In the genomic region with DNA sequence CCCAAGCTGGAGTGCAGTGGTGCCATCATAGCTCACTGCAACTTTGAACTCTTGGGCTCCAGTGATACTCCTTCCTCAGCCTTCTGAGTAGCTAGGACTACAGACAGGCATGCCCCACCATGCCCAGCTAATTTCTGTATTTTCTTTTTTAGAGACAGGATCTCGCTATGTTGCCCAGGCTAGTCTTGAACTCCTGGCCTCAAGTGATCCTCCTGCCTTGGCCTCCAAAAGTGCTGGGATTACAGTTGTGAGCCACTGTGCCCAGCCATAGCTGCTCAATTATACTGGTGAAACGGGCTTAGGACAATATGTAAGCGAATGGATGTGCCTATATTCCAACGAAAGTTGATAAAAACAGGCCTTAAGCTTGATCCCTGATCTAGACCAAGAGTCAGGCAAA, we compare ENCODE assay signal across 26 cellular contexts.
"Had no signal": no experiment of that assay in that cellular context is flagged by ENCODE, and none has a peak within 500 bp of the region (broad histone marks: within the 10 kb centered on the region; RNA-seq: fewer than 3 reads in every experiment).

No MANE protein-coding gene starts in this region.

- DNase-seq: occipital lobe; ovary; posterior cingulate gyrus; psoas muscle; right cardiac atrium; right lobe of liver; sigmoid colon; stimulated activated CD4-positive, alpha-beta T cell treated with anti-CD3 and anti-CD28 coated beads, Interleukin-15, amount 100 ng/mL, for 24 hours; stimulated activated CD4-positive, alpha-beta T cell treated with anti-CD3 and anti-CD28 coated beads, Interleukin-2, amount 100 ng/mL, for 24 hours; stimulated activated CD4-positive, alpha-beta T cell treated with anti-CD3 and anti-CD28 coated beads, Interleukin-2, amount 100 ng/mL, for 48 hours; stimulated activated CD4-positive, alpha-beta T cell treated with anti-CD3 and anti-CD28 coated beads, Interleukin-4, amount 100 ng/mL, for 24 hours; stimulated activated naive B cell treated with anti-CD40 and anti-IgM and Interleukin-4, amounts not matched to agents 10 μg/mL and 1 μg/mL and 100 μg/mL, for 72 hours; stimulated activated naive CD4-positive, alpha-beta T cell treated with Interleukin-2 at 50 U/mL for 16 hours; stomach; thyroid gland; trophoblast cell; upper lobe of left lung had no signal

- H3K9me3 ChIP-seq: ovary, psoas muscle, right lobe of liver, sigmoid colon, stomach, thoracic aorta, thyroid gland, tibial nerve, upper lobe of left lung, vagina had no signal

- H3K27me3 Mint-ChIP-seq: progenitor cell of endocrine pancreas; stimulated activated naive B cell treated with anti-CD40 and anti-IgM and Interleukin-4, amounts not matched to agents 10 μg/mL and 1 μg/mL and 100 μg/mL, for 72 hours; stimulated activated naive CD8-positive, alpha-beta T cell treated with anti-CD3 and anti-CD28 coated beads, Interleukin-15, Interleukin-2, amounts not matched to agents 100 ng/mL and 50 ng/mL, for 24 hours had no signal

- H3K9ac ChIP-seq: neural progenitor cell, parathyroid adenoma had no signal

- H3K4me1 Mint-ChIP-seq: nephron had no signal

- ATAC-seq: psoas muscle; right cardiac atrium; stimulated activated effector memory CD8-positive, alpha-beta T cell treated with anti-CD3 and anti-CD28 coated beads, Interleukin-12 subunit alpha, Interleukin-12 subunit beta, amount 100 ng/mL, for 72 hours; stimulated activated naive B cell treated with anti-CD40 and anti-IgM and Interleukin-4, amounts not matched to agents 10 μg/mL and 1 μg/mL and 100 μg/mL, for 72 hours had no signal

- H2AFZ ChIP-seq: neural progenitor cell, parathyroid adenoma had no signal

- H3K4me1 ChIP-seq: thyroid gland had no signal

- H3K4me3 Mint-ChIP-seq: nephron; neural progenitor cell; stimulated activated effector memory CD8-positive, alpha-beta T cell treated with anti-CD3 and anti-CD28 coated beads, Interleukin-12 subunit alpha, Interleukin-12 subunit beta, amount 100 ng/mL, for 72 hours; stimulated activated naive B cell treated with anti-CD40 and anti-IgM and Interleukin-4, amounts not matched to agents 10 μg/mL and 1 μg/mL and 100 μg/mL, for 72 hours; stimulated activated naive CD8-positive, alpha-beta T cell treated with anti-CD3 and anti-CD28 coated beads, Interleukin-15, Interleukin-2, amounts not matched to agents 100 ng/mL and 50 ng/mL, for 24 hours had no signal

- H3K9me3 Mint-ChIP-seq: nephron; neural progenitor cell; stimulated activated effector memory CD8-positive, alpha-beta T cell treated with anti-CD3 and anti-CD28 coated beads, Interleukin-12 subunit alpha, Interleukin-12 subunit beta, amount 100 ng/mL, for 72 hours; stimulated activated naive B cell treated with anti-CD40 and anti-IgM and Interleukin-4, amounts not matched to agents 10 μg/mL and 1 μg/mL and 100 μg/mL, for 72 hours; stimulated activated naive CD8-positive, alpha-beta T cell treated with anti-CD3 and anti-CD28 coated beads, Interleukin-15, Interleukin-2, amounts not matched to agents 100 ng/mL and 50 ng/mL, for 24 hours had no signal

- H3K27ac ChIP-seq: neural progenitor cell, ovary, parathyroid adenoma, psoas muscle, right lobe of liver, sigmoid colon, stomach, thoracic aorta, thyroid gland, tibial nerve, upper lobe of left lung, vagina had no signal

- H3K27me3 ChIP-seq: neural progenitor cell, ovary, right lobe of liver, sigmoid colon, stomach, thyroid gland, tibial nerve, upper lobe of left lung, vagina had no signal

- H3K4me2 ChIP-seq: neural progenitor cell had no signal

- H3K27ac Mint-ChIP-seq: nephron; neural progenitor cell; progenitor cell of endocrine pancreas; stimulated activated effector memory CD8-positive, alpha-beta T cell treated with anti-CD3 and anti-CD28 coated beads, Interleukin-12 subunit alpha, Interleukin-12 subunit beta, amount 100 ng/mL, for 72 hours; stimulated activated naive B cell treated with anti-CD40 and anti-IgM and Interleukin-4, amounts not matched to agents 10 μg/mL and 1 μg/mL and 100 μg/mL, for 72 hours; stimulated activated naive CD8-positive, alpha-beta T cell treated with anti-CD3 and anti-CD28 coated beads, Interleukin-15, Interleukin-2, amounts not matched to agents 100 ng/mL and 50 ng/mL, for 24 hours had no signal

- H3K4me3 ChIP-seq: neural progenitor cell, ovary, psoas muscle, right lobe of liver, sigmoid colon, stomach, thoracic aorta, thyroid gland, tibial nerve, upper lobe of left lung, vagina had no signal

- H3K36me3 ChIP-seq: ovary had no signal
